Comparison of ENCODE assay signal across 26 cellular contexts in genomic region chr10:21424511-21424910, GRCh38.
DNase-seq lines count a peak whose midpoint lies in the region; ATAC-seq, FAIRE-seq and TF ChIP-seq lines count a peak whose summit lies in the region.
"Had no signal": no experiment of that assay in that cellular context is flagged by ENCODE, and none has a peak within 500 bp of the region (broad histone marks: within the 10 kb centered on the region; RNA-seq: fewer than 3 reads in every experiment).

No MANE protein-coding gene starts in this region.

- H2BK15ac ChIP-seq in H1 (ENCODE audit: low read length), result no peak overlapping the region

- H3K79me2 ChIP-seq in H1 (ENCODE audit: control insufficient read depth in 1 of 2, insufficient read depth in 2 of 2, low read length in 2 of 2), result no peaks in the 10 kb centered on the region

- no peak for FAIRE-seq in H1 (lab: Jason Lieb, UNC)
- FAIRE-seq in kidney (lab: Jason Lieb, UNC), result no peak
- FAIRE-seq: GM12892, K562 had no signal

- no peak overlapping the region for H3K23ac ChIP-seq in H1 (ENCODE audit: insufficient read length)

- no peak overlapping the region for H2BK20ac ChIP-seq in H1 (ENCODE audit: low read length)

- H3K27ac ChIP-seq in H1 (ENCODE audit: low read depth, low read length), result no peak overlapping the region
- H3K27ac ChIP-seq in kidney (ENCODE audit: low read depth in 2 of 2, low read length in 2 of 2), result no peak overlapping the region
- H3K27ac ChIP-seq: esophagus squamous epithelium, psoas muscle, SJSA1, skin epidermis had no signal

- 0 out of 2 replicates have a peak overlapping the region, but pooled peaks have one; percentile 23 for H3K4me3 Mint-ChIP-seq in HFFc6
- no peak overlapping the region for H3K4me3 Mint-ChIP-seq in mesothelial cell of epicardium
- H3K4me3 Mint-ChIP-seq: B cell had no signal

- H4K5ac ChIP-seq in H1 (ENCODE audit: insufficient read length, low read depth, low read length), result peak overlapping the region; percentile 40

- no peak overlapping the region for H2BK5ac ChIP-seq in H1 (ENCODE audit: low read depth, low read length)

- H3K27ac Mint-ChIP-seq in HFFc6 (peak overlapping the region; percentile 24; the same call in 1 of the 2 replicates), mesothelial cell of epicardium (peak overlapping the region; percentile 31)
- H3K27ac Mint-ChIP-seq: B cell had no signal

- H3K4me2 ChIP-seq in H1 (ENCODE audit: insufficient read depth in 1 of 2, low read depth in 2 of 2, low read length in 2 of 2), result no peak overlapping the region

- H2BK12ac ChIP-seq in H1 (ENCODE audit: low read depth, low read length), result no peak overlapping the region

- H3K79me1 ChIP-seq in H1 (ENCODE audit: low read depth, low read length), result no peaks in the 10 kb centered on the region

- peaks cover 13% of the 10 kb centered on the region for H3K36me3 Mint-ChIP-seq in HFFc6 (ENCODE audit: low read depth)
- peaks cover 12% of the 10 kb centered on the region for H3K36me3 Mint-ChIP-seq in mesothelial cell of epicardium

- H3K56ac ChIP-seq in H1 (replicated peaks; ENCODE audit: insufficient read length, low read depth, low read length), result no peak overlapping the region

- H3K4me1 Mint-ChIP-seq in HFFc6 (ENCODE audit: low read depth), result peaks cover 31% of the 10 kb centered on the region
- H3K4me1 Mint-ChIP-seq in mesothelial cell of epicardium, result peaks cover 19% of the 10 kb centered on the region
- H3K4me1 Mint-ChIP-seq: B cell had no signal

- H3K4me3 ChIP-seq in BJ (ENCODE audit: low read depth, low read length) (no peak overlapping the region), H1 (ENCODE audit: extremely low read depth in 1 of 4, insufficient read depth in 2 of 4, low read depth in 3 of 4, low read length in 4 of 4) (no peak overlapping the region), kidney (ENCODE audit: low read length in 2 of 2) (no peak overlapping the region)
- H3K4me3 ChIP-seq: esophagus squamous epithelium, HAP-1, K562, psoas muscle, SJSA1, skin epidermis had no signal

- no peak overlapping the region for H3K14ac ChIP-seq in H1 (ENCODE audit: insufficient read length)

- H2AFZ ChIP-seq in H1 (ENCODE audit: low read length), result no peak overlapping the region

- intact Hi-C loops in kidney (cut with DNase I), result no loop called here

- no peak for TF ChIP-seq RAD21 in H1 (IDR thresholded peaks at IDR 0.05 in 1 of 2, conservative IDR thresholded peaks at IDR 0.05 in 1 of 2; ENCODE audit: low read depth in 2 of 2, low read length in 2 of 2)

- H3K4me1 ChIP-seq in H1 (replicated peaks in 1 of 4; ENCODE audit: control insufficient read depth in 3 of 4, insufficient read depth in 4 of 4, low read length in 3 of 4), result no peaks in the 10 kb centered on the region
- no peaks in the 10 kb centered on the region for H3K4me1 ChIP-seq in kidney (ENCODE audit: control insufficient read depth in 1 of 2, insufficient read depth in 1 of 2, low read depth in 1 of 2, low read length in 2 of 2)
- H3K4me1 ChIP-seq: esophagus squamous epithelium, psoas muscle, SJSA1 had no signal

- WGBS in H1 (ENCODE audit: extremely low coverage in 1 of 2, insufficient coverage in 1 of 2, insufficient read length in 1 of 2, insufficient replicate concordance in 2 of 2, low coverage in 1 of 2, low lambda C conversion rate in 2 of 2, missing lambda C conversion rate in 1 of 2), 2 experiments, result 89% methylated on average over 3 of the region's 3 CpGs; no CpG with 5 or more reads in 1 of the 2 experiments

- H3K18ac ChIP-seq in H1 (ENCODE audit: extremely low read depth, low read length), result no peak overlapping the region

- POLR2A ChIA-PET in BJ (lab: Charles Lee) (interaction anchor here (0.6 kb wide), 1 partner anchor 347 kb away, joined by 6 read pairs; no protein-coding TSS in a partner anchor), H1 (lab: Charles Lee; ENCODE audit: partially characterized antibody) (interaction anchor here (0.7 kb wide), 1 partner anchor 202 kb away, joined by 3 read pairs; no protein-coding TSS in a partner anchor)

- no peak overlapping the region for H4K8ac ChIP-seq in H1 (ENCODE audit: extremely low read depth, insufficient read depth, low read length)

- TF ChIP-seq EP300 in H1 (IDR thresholded peaks at IDR 0.05; ENCODE audit: borderline replicate concordance in 1 of 2, low read depth in 2 of 2, low read length in 2 of 2), result no peak

- no peak for TF ChIP-seq POLR2A in H1 (IDR thresholded peaks at IDR 0.05; ENCODE audit: control extremely low read depth in 1 of 2, low read depth in 2 of 2, low read length in 2 of 2)

- TF ChIP-seq CTCF in BJ (IDR thresholded peaks at IDR 0.05; ENCODE audit: insufficient read depth, low read depth, low read length) (no peak), HFFc6 (IDR thresholded peaks at IDR 0.05) (no peak), H1 (IDR thresholded peaks at IDR 0.05; ENCODE audit: control extremely low read depth in 1 of 3, insufficient read depth in 1 of 3, low read depth in 1 of 3, low read length in 3 of 3) (no peak), mesothelial cell of epicardium (IDR thresholded peaks at IDR 0.05; ENCODE audit: unreplicated experiment) (no peak), kidney (IDR thresholded peaks at IDR 0.05; ENCODE audit: borderline replicate concordance, extremely low read depth, insufficient read depth) (no peak)

- no peak overlapping the region for H2BK120ac ChIP-seq in H1 (replicated peaks; ENCODE audit: low read depth, low read length)

- H3K23me2 ChIP-seq in H1 (ENCODE audit: low read depth, low read length), result no peaks in the 10 kb centered on the region

- H4K20me1 ChIP-seq in H1 (replicated peaks in 1 of 2; ENCODE audit: control insufficient read depth in 1 of 2, insufficient read depth in 2 of 2, low read length in 2 of 2), result no peaks in the 10 kb centered on the region

- no peak overlapping the region for H4K91ac ChIP-seq in H1 (replicated peaks; ENCODE audit: insufficient read length, low read length)

- DNase-seq in BJ (ENCODE audit: low read depth) (peak; percentile 53), HFFc6 (peak; percentile 71), H1 (ENCODE audit: low read depth in 1 of 2, low spot score in 2 of 2) (no peak), mesothelial cell of epicardium (ENCODE audit: low spot score in 2 of 2, unreplicated experiment in 2 of 2) (no peak), kidney (no peak), NCI-H345 (lab: John Stamatoyannopoulos, UW) (no peak)
- no peak for DNase-seq in activated CD8-positive, alpha-beta memory T cell treated with anti-CD3 and anti-CD28 coated beads for 24 hours
- DNase-seq: activated CD4-positive, alpha-beta T cell treated with anti-CD3 and anti-CD28 coated beads for 48 hours; activated naive CD4-positive, alpha-beta T cell treated with Interleukin-2 at 50 U/mL for 16 hours; activated T-cell treated with anti-CD3 and anti-CD28 coated beads, Interleukin-2, amount 50 U/mL, for 48 hours; amniotic stem cell; cortex of kidney; esophagus squamous epithelium; head of caudate nucleus; MM.1S; NCI-H1436 treated with DMSO at 0.1 percent for 48 hours; NCI-H524; psoas muscle; T-helper 2 cell had no signal

- no peak overlapping the region for H3K4ac ChIP-seq in H1 (replicated peaks; ENCODE audit: insufficient read length, low read depth, low read length)

- no peak for ATAC-seq in HG03039 (IDR thresholded peaks at IDR 0.05; ENCODE audit: unreplicated experiment)
- ATAC-seq: K562, psoas muscle had no signal

- no peak overlapping the region for H3K9ac ChIP-seq in H1 (replicated peaks in 1 of 4; ENCODE audit: extremely low read depth in 1 of 4, low read depth in 3 of 4, low read length in 3 of 4)
- H3K9ac ChIP-seq in kidney (ENCODE audit: low read length in 2 of 2), result no peak overlapping the region

- no peak overlapping the region for H2AK5ac ChIP-seq in H1 (ENCODE audit: low read depth, low read length)

- no peaks in the 10 kb centered on the region for H3K27me3 ChIP-seq in BJ (ENCODE audit: control insufficient read depth, insufficient read depth, low read length)
- no peaks in the 10 kb centered on the region; a peak in 1 of 7 replicates for H3K27me3 ChIP-seq in H1 (replicated peaks in 1 of 4; ENCODE audit: control insufficient read depth in 3 of 4, extremely low read depth in 1 of 4, insufficient read depth in 3 of 4, low read length in 3 of 4)
- H3K27me3 ChIP-seq: esophagus squamous epithelium, SJSA1 had no signal

- H3K36me3 ChIP-seq in BJ (ENCODE audit: control insufficient read depth, insufficient read depth, low read length) (no peaks in the 10 kb centered on the region), H1 (ENCODE audit: control insufficient read depth in 2 of 4, insufficient read depth in 4 of 4, low read length in 3 of 4) (peaks cover 0 to 3% (median under 1%) of the 10 kb centered on the region in 4 experiments; a peak in 1 of 8 replicates), kidney (ENCODE audit: control insufficient read depth in 1 of 2, insufficient read depth in 2 of 2, low read length in 2 of 2) (no peaks in the 10 kb centered on the region)
- H3K36me3 ChIP-seq: esophagus squamous epithelium, HAP-1, SJSA1 had no signal

- H3K27me3 Mint-ChIP-seq in HFFc6 (ENCODE audit: insufficient read depth), result no peaks in the 10 kb centered on the region; the same call in none of the 2 replicates
- no peaks in the 10 kb centered on the region for H3K27me3 Mint-ChIP-seq in mesothelial cell of epicardium (ENCODE audit: low read depth)

- H3K9me3 ChIP-seq in H1 (ENCODE audit: insufficient read depth in 2 of 2, low read depth in 1 of 2, low read length in 1 of 2) (peaks cover 8 to 17% of the 10 kb centered on the region in 2 experiments), kidney (ENCODE audit: control insufficient read depth in 1 of 2, low read length in 2 of 2) (peaks cover 0 to 9% of the 10 kb centered on the region in 2 donors)
- H3K9me3 ChIP-seq: esophagus squamous epithelium, HAP-1, psoas muscle, SJSA1 had no signal

- peaks cover 8% of the 10 kb centered on the region; the same call in 1 of the 2 replicates for H3K9me3 Mint-ChIP-seq in HFFc6
- H3K9me3 Mint-ChIP-seq in mesothelial cell of epicardium, result peaks cover 19% of the 10 kb centered on the region

- CTCF ChIA-PET in BJ (lab: Yijun Ruan, JAX) (interaction anchor here (1.0 to 1.5 kb wide), 2 partner anchors 35 to 154 kb away, joined by 3 read pairs; no protein-coding TSS in a partner anchor), H1 (lab: Charles Lee; ENCODE audit: partially characterized antibody) (no interaction called here)

TF ChIP-seq in H1, 55 proteins besides CTCF, POLR2A, EP300 and RAD21 (continues in another document):
- no peak for TF ChIP-seq KDM1A (IDR thresholded peaks at IDR 0.05; ENCODE audit: borderline replicate concordance, low read length)
- no peak for TF ChIP-seq SAP30 (IDR thresholded peaks at IDR 0.05; ENCODE audit: insufficient read depth, insufficient replicate concordance, low read length)
- TF ChIP-seq CHD1 (IDR thresholded peaks at IDR 0.05; ENCODE audit: low read depth, low read length), result no peak
- TF ChIP-seq SIN3A (conservative IDR thresholded peaks at IDR 0.05 in 1 of 2, IDR thresholded peaks at IDR 0.05 in 1 of 2; ENCODE audit: low read depth in 1 of 2, low read length in 2 of 2), result no peak
- TF ChIP-seq RBBP5 (IDR thresholded peaks at IDR 0.05; ENCODE audit: borderline replicate concordance, low read depth, low read length), result no peak

Comparison
In these comparisons a context has a peak if more than half of its experiments do, and no peak if none do; other contexts are left out.
1. DNase-seq: peak in BJ (single experiment) and HFFc6 (single experiment); none in H1 (0 of 2), mesothelial cell of epicardium (0 of 2), activated CD8-positive, alpha-beta memory T cell treated with anti-CD3 and anti-CD28 coated beads for 24 hours (single experiment), kidney (single experiment) and NCI-H345 (single experiment).